ENCODE assay signal across 8 cellular contexts in genomic region chr7:151447901-151448260, GRCh38. TPM values are rescaled to one million over a fixed set of nuclear protein-coding genes. Genes with fewer than 3 reads are reported as not detected.
DNase-seq lines count a peak whose midpoint lies in the region; ATAC-seq, FAIRE-seq and TF ChIP-seq lines count a peak whose summit lies in the region.

No MANE protein-coding gene starts in this region.

- peak overlapping the region; percentile 49 for H3K4me3 Mint-ChIP-seq in activated T-cell treated with anti-CD3 and anti-CD28 coated beads, Interleukin-2, amount 50 U/mL, for 24 hours

- WGBS in lung, 2 donors = 51 to 54% methylated on average over 26 of the region's 26 CpGs
- WGBS in testis, 2 donors = 42 to 57% methylated on average over 14 to 26 of the region's 26 CpGs

- peaks cover 20% of the 10 kb centered on the region for H3K4me1 Mint-ChIP-seq in activated T-cell treated with anti-CD3 and anti-CD28 coated beads, Interleukin-2, amount 50 U/mL, for 24 hours (ENCODE audit: low read depth)

- no peak for TF ChIP-seq POLR2A in testis (IDR thresholded peaks at IDR 0.05)

- TF ChIP-seq CTCF in brain microvascular endothelial cell (IDR thresholded peaks at IDR 0.05; ENCODE audit: low read depth, low read length, missing control alignments) (no peak), lung (IDR thresholded peaks at IDR 0.05; ENCODE audit: control extremely low read depth, extremely low read depth) (no peak), testis (IDR thresholded peaks at IDR 0.05) (no peak)

- H3K27ac ChIP-seq in brain microvascular endothelial cell (no peak overlapping the region), lung (ENCODE audit: low read depth in 1 of 2, low read length in 1 of 2) (peak overlapping the region in 1 of 2 donors; percentile 9), testis (no peak overlapping the region)

- no peak for DNase-seq in activated T-cell treated with anti-CD3 and anti-CD28 coated beads, Interleukin-2, amount 50 U/mL, for 24 hours
- no peak for DNase-seq in activated T-cell treated with anti-CD3 and anti-CD28 coated beads, Interleukin-2, amount 50 U/mL, for 48 hours
- DNase-seq in brain microvascular endothelial cell (no peak), lung (ENCODE audit: low spot score) (no peak), testis (no peak), cerebellar cortex (ENCODE audit: low spot score) (no peak), pons (ENCODE audit: low spot score) (no peak), frontal cortex (ENCODE audit: low spot score in 2 of 2) (no peak)

- H3K27me3 ChIP-seq in brain microvascular endothelial cell (replicated peaks) (no peaks in the 10 kb centered on the region), lung (ENCODE audit: control insufficient read depth, insufficient read depth) (no peaks in the 10 kb centered on the region), testis (no peaks in the 10 kb centered on the region)

- no peaks in the 10 kb centered on the region for H3K36me3 Mint-ChIP-seq in activated T-cell treated with anti-CD3 and anti-CD28 coated beads, Interleukin-2, amount 50 U/mL, for 24 hours (ENCODE audit: low read depth)

- no peak for ATAC-seq in lung (ENCODE audit: insufficient read depth, low FRiP score)

- H3K9me3 ChIP-seq in lung (ENCODE audit: control insufficient read depth in 2 of 2, insufficient read depth in 1 of 2, low read length in 1 of 2) = no peaks in the 10 kb centered on the region
- no peaks in the 10 kb centered on the region for H3K9me3 ChIP-seq in testis

- H3K9me3 Mint-ChIP-seq in activated T-cell treated with anti-CD3 and anti-CD28 coated beads, Interleukin-2, amount 50 U/mL, for 24 hours = no peaks in the 10 kb centered on the region

- intact Hi-C loops in testis (cut with DNase I; ENCODE audit: low total_unique reads) = no loop called here

- no peak for FAIRE-seq in frontal cortex (lab: Jason Lieb, UNC)

- peaks cover 0 to 1% of the 10 kb centered on the region in 2 donors for H3K4me1 ChIP-seq in lung (ENCODE audit: control insufficient read depth in 2 of 2, insufficient read depth in 2 of 2, low read length in 2 of 2)
- no peaks in the 10 kb centered on the region for H3K4me1 ChIP-seq in testis

- H3K27me3 Mint-ChIP-seq in activated T-cell treated with anti-CD3 and anti-CD28 coated beads, Interleukin-2, amount 50 U/mL, for 24 hours = no peaks in the 10 kb centered on the region

- in situ Hi-C loops in brain microvascular endothelial cell (cut with HindIII; ENCODE audit: low pct_ligation_motif_present, low sequenced_read_pairs) = loop anchor here (10.0 kb wide), 1 partner anchor 73 kb away; no protein-coding TSS in a partner anchor

- H3K4me3 ChIP-seq in brain microvascular endothelial cell (ENCODE audit: low read depth, low read length) (peak overlapping the region; percentile 59), lung (peak overlapping the region; percentile 22), testis (peak overlapping the region; percentile 45 to 49)

- H3K36me3 ChIP-seq in brain microvascular endothelial cell (replicated peaks) (no peaks in the 10 kb centered on the region), lung (ENCODE audit: control insufficient read depth in 2 of 2, insufficient read depth in 2 of 2, low read length in 2 of 2) (no peaks in the 10 kb centered on the region), testis (ENCODE audit: low read depth, missing control alignments) (no peaks in the 10 kb centered on the region)

- no peak overlapping the region for H3K27ac Mint-ChIP-seq in activated T-cell treated with anti-CD3 and anti-CD28 coated beads, Interleukin-2, amount 50 U/mL, for 24 hours

RNA-seq across cellular contexts. Expression of gene CRYGN, which starts 7.9 kb away (rescaled TPM):
- total RNA-seq in lung = under 1 TPM; 0.28 to 0.34 TPM
- under 1 TPM in 1 of 2 donors, not detected in 1; 0.07 TPM for polyA plus RNA-seq in lung
- total RNA-seq in testis = 1 to 10 TPM in 1 of 2 donors, under 1 TPM in 1; 0.62 to 1.7 TPM
- 0.44 TPM for polyA plus RNA-seq in testis (ENCODE audit: insufficient read depth, low read depth, low replicate concordance)
- under 0.01 TPM for total RNA-seq in frontal cortex

RNA-seq across cellular contexts. Expression of gene WDR86, which starts 38.0 kb away (rescaled TPM):
- total RNA-seq in lung (10 to 100 TPM in 1 of 2 donors, 1 to 10 TPM in 1; 2.9 to 19.7 TPM), testis (10 to 100 TPM in 1 of 2 donors, 1 to 10 TPM in 1; 9.6 to 20.3 TPM), frontal cortex (49.7 TPM)
- polyA plus RNA-seq in lung (1 to 10 TPM in 1 of 2 donors, under 1 TPM in 1; 0.81 to 1.9 TPM), testis (ENCODE audit: insufficient read depth, low read depth, low replicate concordance) (2.8 TPM)
